In the genomic region with DNA sequence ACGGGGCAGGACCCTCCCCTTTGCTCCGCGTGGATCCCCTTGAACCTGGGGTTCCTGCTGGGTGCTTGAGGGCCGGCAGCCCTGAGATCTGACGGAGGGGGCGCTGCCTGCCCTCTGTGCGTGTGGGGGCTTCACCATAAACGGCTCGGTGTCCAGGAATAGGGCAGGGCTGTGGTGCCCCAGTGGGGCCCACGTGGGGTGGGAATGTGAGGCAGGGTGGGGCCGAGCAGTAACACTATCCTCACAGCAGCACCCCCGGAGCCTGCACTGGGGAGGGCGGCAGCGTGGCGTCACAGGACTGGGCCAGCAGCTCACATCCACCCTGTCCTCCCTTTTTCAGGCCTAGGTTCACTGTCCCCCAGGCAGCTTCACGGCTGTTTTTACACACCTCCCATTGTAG, we compare ENCODE assay signal across 16 cellular contexts.
"Had no signal": no experiment of that assay in that cellular context is flagged by ENCODE, and none has a peak within 500 bp of the region (broad histone marks: within the 10 kb centered on the region; RNA-seq: fewer than 3 reads in every experiment).

No MANE protein-coding gene starts in this region.

- ATAC-seq: activated T-cell treated with anti-CD3 and anti-CD28 coated beads, Interleukin-2, amount 50 U/mL, for 72 hours; left ventricle myocardium superior; psoas muscle; right cardiac atrium had no signal

- H3K9me3 ChIP-seq: adrenal gland, psoas muscle, testis, upper lobe of left lung had no signal

- H3K27ac Mint-ChIP-seq: activated naive CD4-positive, alpha-beta T cell treated with anti-CD3 and anti-CD28 coated beads, Interleukin-2, amount 50 U/mL, for 24 hours; activated T-cell treated with anti-CD3 and anti-CD28 coated beads, Interleukin-2, amount 50 U/mL, for 72 hours; T-helper 1 cell treated with Interleukin-12 subunit alpha and Interleukin-12 subunit beta and Interleukin-4 antibody, amounts not matched to agents 30 μg/mL and 1 μg/mL, for 36 hours had no signal

- H3K27me3 Mint-ChIP-seq: activated naive CD4-positive, alpha-beta T cell treated with anti-CD3 and anti-CD28 coated beads, Interleukin-2, amount 50 U/mL, for 24 hours had no signal

- H3K4me3 Mint-ChIP-seq: activated naive CD4-positive, alpha-beta T cell treated with anti-CD3 and anti-CD28 coated beads, Interleukin-2, amount 50 U/mL, for 24 hours; activated T-cell treated with anti-CD3 and anti-CD28 coated beads, Interleukin-2, amount 50 U/mL, for 72 hours; neural crest cell; T-helper 1 cell treated with Interleukin-12 subunit alpha and Interleukin-12 subunit beta and Interleukin-4 antibody, amounts not matched to agents 30 μg/mL and 1 μg/mL, for 36 hours had no signal

- H3K4me3 ChIP-seq: adrenal gland, psoas muscle, skin epidermis, testis, upper lobe of left lung had no signal

- H3K4me1 Mint-ChIP-seq: activated naive CD4-positive, alpha-beta T cell treated with anti-CD3 and anti-CD28 coated beads, Interleukin-2, amount 50 U/mL, for 24 hours had no signal

- H3K27ac ChIP-seq: adrenal gland, psoas muscle, skin epidermis, testis, upper lobe of left lung had no signal

- DNase-seq: activated CD4-positive, alpha-beta T cell treated with anti-CD3 and anti-CD28 coated beads for 1 hour; activated CD4-positive, alpha-beta T cell treated with anti-CD3 and anti-CD28 coated beads, Interleukin-2, amount 50 U/mL, for 4 hours; activated gamma-delta T cell; activated T-cell treated with anti-CD3 and anti-CD28 coated beads, Interleukin-2, amount 50 U/mL, for 72 hours; adrenal gland; effector CD8-positive, alpha-beta T cell; foreskin fibroblast; left ventricle myocardium superior; psoas muscle; testis had no signal

- H3K27me3 ChIP-seq: adrenal gland, testis, upper lobe of left lung had no signal

- H3K9me3 Mint-ChIP-seq: activated naive CD4-positive, alpha-beta T cell treated with anti-CD3 and anti-CD28 coated beads, Interleukin-2, amount 50 U/mL, for 24 hours; activated T-cell treated with anti-CD3 and anti-CD28 coated beads, Interleukin-2, amount 50 U/mL, for 72 hours; neural crest cell; T-helper 1 cell treated with Interleukin-12 subunit alpha and Interleukin-12 subunit beta and Interleukin-4 antibody, amounts not matched to agents 30 μg/mL and 1 μg/mL, for 36 hours had no signal
